ENCODE assay signal across 26 cellular contexts in genomic region chr10:28558186-28558585, GRCh38.
"Had no signal": no experiment of that assay in that cellular context is flagged by ENCODE, and none has a peak within 500 bp of the region (broad histone marks: within the 10 kb centered on the region; RNA-seq: fewer than 3 reads in every experiment).

No MANE protein-coding gene starts in this region.

- H3K9me3 Mint-ChIP-seq: activated CD4-positive, alpha-beta T cell treated with anti-CD3 and anti-CD28 coated beads, Interleukin-2, amount 10 ng/mL, durations not matched to agents 7 days and 5 days; activated CD8-positive, alpha-beta T cell treated with anti-CD3 and anti-CD28 coated beads for 36 hours; activated T-helper 1 cell treated with anti-CD3 and anti-CD28 coated beads, Interleukin-12 subunit alpha, Interleukin-12 subunit beta, Interleukin-2, Interleukin-4 antibody, amounts not matched to agents 30 ng/mL and 10 ng/mL and 1 ng/mL, durations not matched to agents 14 hours and 24 hours and 36 hours; brain; dendritic cell treated with granulocyte-macrophage colony-stimulating factor and Interleukin-4, amounts not matched to agents 40 ng/mL and 50 ng/mL, for 4 days; nephron had no signal

- H3K4me3 Mint-ChIP-seq: activated CD4-positive, alpha-beta T cell treated with anti-CD3 and anti-CD28 coated beads, Interleukin-2, amount 10 ng/mL, durations not matched to agents 7 days and 5 days; activated CD8-positive, alpha-beta memory T cell treated with anti-CD3 and anti-CD28 coated beads, Interleukin-2, amount 10 ng/mL, durations not matched to agents 7 days and 5 days; activated CD8-positive, alpha-beta T cell treated with anti-CD3 and anti-CD28 coated beads for 36 hours; activated T-helper 1 cell treated with anti-CD3 and anti-CD28 coated beads, Interleukin-12 subunit alpha, Interleukin-12 subunit beta, Interleukin-2, Interleukin-4 antibody, amounts not matched to agents 30 ng/mL and 10 ng/mL and 1 ng/mL, durations not matched to agents 14 hours and 24 hours and 36 hours; brain; dendritic cell treated with granulocyte-macrophage colony-stimulating factor and Interleukin-4, amounts not matched to agents 40 ng/mL and 50 ng/mL, for 4 days; nephron had no signal

- H3K27me3 Mint-ChIP-seq: activated CD4-positive, alpha-beta T cell treated with anti-CD3 and anti-CD28 coated beads, Interleukin-2, amount 10 ng/mL, durations not matched to agents 7 days and 5 days; activated CD8-positive, alpha-beta memory T cell treated with anti-CD3 and anti-CD28 coated beads, Interleukin-2, amount 10 ng/mL, durations not matched to agents 7 days and 5 days; activated CD8-positive, alpha-beta T cell treated with anti-CD3 and anti-CD28 coated beads for 36 hours; brain; dendritic cell treated with granulocyte-macrophage colony-stimulating factor and Interleukin-4, amounts not matched to agents 40 ng/mL and 50 ng/mL, for 4 days had no signal

- DNase-seq: activated CD4-positive, alpha-beta T cell treated with anti-CD3 and anti-CD28 coated beads, Interleukin-2, amount 10 ng/mL, durations not matched to agents 7 days and 5 days; activated CD8-positive, alpha-beta memory T cell treated with anti-CD3 and anti-CD28 coated beads, Interleukin-2, amount 10 ng/mL, durations not matched to agents 7 days and 5 days; activated CD8-positive, alpha-beta T cell treated with anti-CD3 and anti-CD28 coated beads for 36 hours; activated gamma-delta T cell; activated T-cell treated with anti-CD3 and anti-CD28 coated beads for 4 hours; aorta; caudate nucleus; effector CD8-positive, alpha-beta T cell; glutamatergic neuron; kidney glomerular epithelial cell; left lung; midbrain; occipital lobe; posterior cingulate gyrus; spleen; stimulated activated CD4-positive, alpha-beta T cell treated with anti-CD3 and anti-CD28 coated beads, Interleukin-4, amount 100 ng/mL, for 1 hour; stimulated activated naive CD4-positive, alpha-beta T cell; T-helper 1 cell; T1000 had no signal

- H2AFZ ChIP-seq: hepatocyte had no signal

- H3K9me3 ChIP-seq: esophagus muscularis mucosa, left lung, spleen had no signal

- H3K4me3 ChIP-seq: esophagus muscularis mucosa, hepatocyte, left lung, spleen had no signal

- H3K27ac Mint-ChIP-seq: activated CD4-positive, alpha-beta T cell treated with anti-CD3 and anti-CD28 coated beads, Interleukin-2, amount 10 ng/mL, durations not matched to agents 7 days and 5 days; activated CD8-positive, alpha-beta memory T cell treated with anti-CD3 and anti-CD28 coated beads, Interleukin-2, amount 10 ng/mL, durations not matched to agents 7 days and 5 days; activated naive CD4-positive, alpha-beta T cell treated with anti-CD3 and anti-CD28 coated beads, Interleukin-2, amount 50 U/mL, for 72 hours; activated T-helper 1 cell treated with anti-CD3 and anti-CD28 coated beads, Interleukin-12 subunit alpha, Interleukin-12 subunit beta, Interleukin-2, Interleukin-4 antibody, amounts not matched to agents 30 ng/mL and 10 ng/mL and 1 ng/mL, durations not matched to agents 14 hours and 24 hours and 36 hours had no signal

- H3K4me2 ChIP-seq: hepatocyte had no signal

- H3K27me3 ChIP-seq: esophagus muscularis mucosa, hepatocyte, left lung, spleen had no signal

- H3K27ac ChIP-seq: esophagus muscularis mucosa, hepatocyte had no signal
